In genomic region chr16:88605186-88606145, GRCh38 we compare ENCODE assay signal across 16 cellular contexts. TPM values are rescaled to one million over a fixed set of nuclear protein-coding genes. Genes with fewer than 3 reads are reported as not detected.
DNase-seq lines count a peak whose midpoint lies in the region; ATAC-seq, FAIRE-seq and TF ChIP-seq lines count a peak whose summit lies in the region.
"Had no signal": no experiment of that assay in that cellular context is flagged by ENCODE, and none has a peak within 500 bp of the region (broad histone marks: within the 10 kb centered on the region; RNA-seq: fewer than 3 reads in every experiment).

No MANE protein-coding gene starts in this region.

- CTCF ChIA-PET in HepG2 (lab: Yijun Ruan, JAX; ENCODE audit: low intra/inter-chr PET ratio, low total read pairs) (no interaction called here), GM12878 (lab: Yijun Ruan, JAX) (no interaction called here)

- H3K23ac ChIP-seq in neuronal stem cell (ENCODE audit: low read depth, low read length, poor library complexity): peak overlapping the region; percentile 65

- no peaks in the 10 kb centered on the region for H3K27me3 ChIP-seq in HepG2 (ENCODE audit: control insufficient read depth in 1 of 2, insufficient read depth in 2 of 2, low read length in 2 of 2)
- no peaks in the 10 kb centered on the region for H3K27me3 ChIP-seq in right lobe of liver
- no peaks in the 10 kb centered on the region for H3K27me3 ChIP-seq in GM12878 (replicated peaks in 1 of 2; ENCODE audit: control insufficient read depth in 2 of 2, insufficient read depth in 2 of 2, low read length in 1 of 2)
- peaks cover 0 to 1% (median 0%) of the 10 kb centered on the region in 3 experiments for H3K27me3 ChIP-seq in neuronal stem cell (ENCODE audit: control insufficient read depth in 3 of 3, insufficient read depth in 3 of 3, low read depth in 1 of 3, low read length in 3 of 3)
- H3K27me3 ChIP-seq: BE2C had no signal

- WGBS in HepG2 (ENCODE audit: low lambda C conversion rate): 95% methylated on average over 19 of the region's 20 CpGs
- WGBS in right lobe of liver (ENCODE audit: insufficient coverage, low coverage, low lambda C conversion rate, missing lambda C conversion rate): 59% methylated on average over 11 of the region's 20 CpGs
- WGBS in GM12878 (ENCODE audit: insufficient coverage, insufficient replicate concordance, low lambda C conversion rate, missing lambda C conversion rate): 97% methylated on average over 20 of the region's 20 CpGs
- WGBS in neuronal stem cell (ENCODE audit: extremely low coverage in 2 of 2, insufficient read length in 2 of 2, insufficient replicate concordance in 1 of 2), 2 donors: no CpG with 5 or more reads among the region's 20 CpGs

- H2BK12ac ChIP-seq in neuronal stem cell (ENCODE audit: low read length): no peak overlapping the region

- no TSS peak for BruUV-seq in HepG2 (replicated peaks; lab: Mats Ljungman, UMichigan)
- no TSS peak for BruUV-seq in GM12878 (replicated peaks; lab: Mats Ljungman, UMichigan)

- no peak for FAIRE-seq in HepG2 (lab: Jason Lieb, UNC)
- no peak for FAIRE-seq in GM12878 (lab: Jason Lieb, UNC)
- FAIRE-seq: A549 had no signal

- H2BK5ac ChIP-seq in neuronal stem cell (ENCODE audit: low read length): no peak overlapping the region

- TF ChIP-seq CTCF in HepG2 (CRISPR knock-in tag; IDR thresholded peaks at IDR 0.05) (no peak), right lobe of liver (IDR thresholded peaks at IDR 0.05) (no peak), GM12878 (IDR thresholded peaks at IDR 0.05 in 2 of 3, conservative IDR thresholded peaks at IDR 0.05 in 1 of 3; ENCODE audit: control insufficient read depth in 2 of 3, extremely low read depth in 1 of 3, insufficient read depth in 1 of 3, low read depth in 3 of 3, low read length in 3 of 3) (no peak)

- DNase-seq in HepG2 (ENCODE audit: low spot score) (no peak), right lobe of liver (no peak), GM12878 (ENCODE audit: low read depth, low spot score) (no peak), neuronal stem cell (ENCODE audit: low spot score) (no peak), NAMALWA (ENCODE audit: low spot score) (no peak), NCI-H1092 treated with DMSO at 0.1 percent for 48 hours (lab: John Stamatoyannopoulos, UW) (no peak)
- DNase-seq: BE2C; Caco-2; CD8-positive, alpha-beta memory T cell; DND-41; GDM1; GOT3 had no signal

- no peak overlapping the region for H4K8ac ChIP-seq in neuronal stem cell (ENCODE audit: low read depth, low read length)

- H2BK15ac ChIP-seq in neuronal stem cell (ENCODE audit: low read length): no peak overlapping the region

- SMC1A ChIA-PET in GM12878 (lab: Charles Lee; ENCODE audit: uncharacterized antibody, unreplicated experiment): no interaction called here

- H3K9ac ChIP-seq in HepG2 (ENCODE audit: insufficient read depth, low read depth, low read length): no peak overlapping the region
- H3K9ac ChIP-seq in GM12878 (ENCODE audit: control insufficient read depth, insufficient read depth, low read length): no peak overlapping the region
- no peak overlapping the region for H3K9ac ChIP-seq in neuronal stem cell (ENCODE audit: low read depth, low read length, poor library complexity)

- H3K4me3 ChIP-seq in HepG2 (replicated peaks in 1 of 3; ENCODE audit: insufficient read depth in 1 of 3, low read depth in 2 of 3, low read length in 3 of 3): no peak overlapping the region
- H3K4me3 ChIP-seq in right lobe of liver: no peak overlapping the region
- no peak overlapping the region for H3K4me3 ChIP-seq in GM12878
- H3K4me3 ChIP-seq in neuronal stem cell (ENCODE audit: low read length in 2 of 2): no peak overlapping the region
- H3K4me3 ChIP-seq: A549, HAP-1 had no signal

- in situ Hi-C loops in HepG2 (cut with HindIII; ENCODE audit: extremely low pct_ligation_motif_present, low pct_unique_long_range_greater_than_20kb): no loop called here
- in situ Hi-C loops in GM12878 (cut with MboI): no loop called here

- POLR2A ChIA-PET in HepG2 (lab: Yijun Ruan, JAX) (no interaction called here), GM12878 (lab: Charles Lee) (no interaction called here)

- H3K4ac ChIP-seq in neuronal stem cell (ENCODE audit: low read length): no peak overlapping the region

- no peaks in the 10 kb centered on the region for H3K79me2 ChIP-seq in HepG2 (ENCODE audit: insufficient read depth, low read length)
- no peaks in the 10 kb centered on the region for H3K79me2 ChIP-seq in GM12878 (ENCODE audit: control insufficient read depth, insufficient read depth, low read length)

- H3K4me2 ChIP-seq in HepG2 (ENCODE audit: low read depth, low read length): no peak overlapping the region
- no peak overlapping the region for H3K4me2 ChIP-seq in GM12878 (ENCODE audit: control insufficient read depth, insufficient read depth)
- H3K4me2 ChIP-seq in neuronal stem cell (ENCODE audit: insufficient read depth, low read length, poor library complexity, severe bottlenecking): no peak overlapping the region
- H3K4me2 ChIP-seq: A549 had no signal

- H3K27ac ChIP-seq in HepG2 (ENCODE audit: extremely low read length, insufficient read depth, low read length) (no peak overlapping the region), right lobe of liver (no peak overlapping the region), GM12878 (ENCODE audit: control insufficient read depth, insufficient read depth) (no peak overlapping the region), neuronal stem cell (replicated peaks; ENCODE audit: low read length) (no peak overlapping the region)
- H3K27ac ChIP-seq: A549 had no signal

- no peak overlapping the region for H2AK5ac ChIP-seq in neuronal stem cell (ENCODE audit: low read depth, low read length)

- H3K36me3 ChIP-seq in HepG2 (replicated peaks in 1 of 2; ENCODE audit: control insufficient read depth in 1 of 2, insufficient read depth in 2 of 2, low read length in 2 of 2): peaks cover 38 to 78% of the 10 kb centered on the region in 2 experiments
- peaks cover 0 to 16% (median 9%) of the 10 kb centered on the region in 4 donors for H3K36me3 ChIP-seq in right lobe of liver
- H3K36me3 ChIP-seq in GM12878 (ENCODE audit: control insufficient read depth in 2 of 2, insufficient read depth in 2 of 2, low read length in 1 of 2): peaks cover 28 to 38% of the 10 kb centered on the region in 2 experiments
- H3K36me3 ChIP-seq in neuronal stem cell (replicated peaks in 1 of 2; ENCODE audit: control insufficient read depth in 2 of 2, insufficient read depth in 2 of 2, low read length in 2 of 2): peaks cover 49 to 92% of the 10 kb centered on the region in 2 donors

- H4K20me1 ChIP-seq in HepG2 (ENCODE audit: insufficient read depth, low read length) (no peaks in the 10 kb centered on the region; the same call in 1 of the 2 replicates), GM12878 (ENCODE audit: control insufficient read depth, insufficient read depth) (no peaks in the 10 kb centered on the region)

- H3K18ac ChIP-seq in neuronal stem cell (ENCODE audit: low read length): no peak overlapping the region

- RAD21 ChIA-PET in GM12878 (lab: Charles Lee; ENCODE audit: unreplicated experiment): no interaction called here

- TF ChIP-seq RAD21 in HepG2 (CRISPR knock-in tag; IDR thresholded peaks at IDR 0.05) (no peak), GM12878 (IDR thresholded peaks at IDR 0.05; ENCODE audit: insufficient read depth, low read depth, low read length) (no peak)

- H3K9me3 ChIP-seq in HepG2 (ENCODE audit: low read length) (no peaks in the 10 kb centered on the region), right lobe of liver (no peaks in the 10 kb centered on the region), GM12878 (replicated peaks; ENCODE audit: control insufficient read depth, insufficient read depth, low read length) (no peaks in the 10 kb centered on the region), neuronal stem cell (replicated peaks in 1 of 2; ENCODE audit: control insufficient read depth in 2 of 2, insufficient read depth in 1 of 2, low read depth in 1 of 2, low read length in 2 of 2) (peaks cover 0 to 5% of the 10 kb centered on the region in 2 donors)
- H3K9me3 ChIP-seq: A549, BE2C, Caco-2, HAP-1 had no signal

- peaks cover 4% of the 10 kb centered on the region for H3K79me1 ChIP-seq in neuronal stem cell (ENCODE audit: low read depth, low read length)

- intact Hi-C loops in HepG2 (cut with micrococcal nuclease; ENCODE audit: unreplicated experiment): no loop called here
- intact Hi-C loops in right lobe of liver (cut with DNase I): no loop called here
- intact Hi-C loops in GM12878 (cut with micrococcal nuclease; ENCODE audit: unreplicated experiment): no loop called here

- TF ChIP-seq EP300 in HepG2 (IDR thresholded peaks at IDR 0.05; ENCODE audit: low read depth in 2 of 2, low read length in 2 of 2) (no peak), HepG2 (CRISPR knock-in tag; IDR thresholded peaks at IDR 0.05; ENCODE audit: borderline replicate concordance) (no peak), GM12878 (IDR thresholded peaks at IDR 0.05; ENCODE audit: borderline replicate concordance in 1 of 2, control insufficient read depth in 1 of 2, low read depth in 2 of 2, low read length in 2 of 2) (no peak)

- H3K4me1 ChIP-seq in HepG2 (ENCODE audit: insufficient read depth, low read length) (peaks cover 11% of the 10 kb centered on the region), right lobe of liver (peaks cover 0 to 20% (median 10%) of the 10 kb centered on the region in 4 donors), GM12878 (ENCODE audit: control insufficient read depth, insufficient read depth, low read length) (peaks cover 7% of the 10 kb centered on the region), neuronal stem cell (ENCODE audit: control insufficient read depth in 2 of 2, insufficient read depth in 1 of 2, low read depth in 1 of 2, low read length in 2 of 2) (no peaks in the 10 kb centered on the region)
- H3K4me1 ChIP-seq: A549, BE2C, Caco-2, HAP-1 had no signal

- H2BK120ac ChIP-seq in neuronal stem cell (ENCODE audit: low read depth, low read length): no peak overlapping the region

- ATAC-seq in HepG2 (no peak), right lobe of liver (no peak), GM12878 (no peak)
- ATAC-seq: A549 had no signal

- no peak for TF ChIP-seq POLR2A in HepG2 (IDR thresholded peaks at IDR 0.05; ENCODE audit: insufficient read depth in 1 of 2, low read depth in 2 of 2, low read length in 2 of 2)
- TF ChIP-seq POLR2A in right lobe of liver (IDR thresholded peaks at IDR 0.05): no peak
- 0 out of 2 replicates have a peak, but pooled peaks have one; percentile 33 for TF ChIP-seq POLR2A in GM12878 (IDR thresholded peaks at IDR 0.05; ENCODE audit: low read depth, low read length)

- H3K14ac ChIP-seq in neuronal stem cell (ENCODE audit: low read length): no peak overlapping the region

- H4K91ac ChIP-seq in neuronal stem cell (ENCODE audit: low read depth, low read length, poor library complexity): no peak overlapping the region

- H2AFZ ChIP-seq in HepG2 (ENCODE audit: low read length): no peak overlapping the region
- H2AFZ ChIP-seq in GM12878 (ENCODE audit: control insufficient read depth, low read depth, low read length): no peak overlapping the region
- H2AFZ ChIP-seq in neuronal stem cell (ENCODE audit: low read length): no peak overlapping the region

RNA-seq across cellular contexts. Expression of gene IL17C, which starts 32.9 kb away (rescaled TPM):
- total RNA-seq in HepG2 (2016; rRNA removed; fragmentation: Illumina TruSeq; extraction: Trizol): not detected in 2 replicates
- not detected in 2 replicates for total RNA-seq in HepG2 (2016; cell fraction: cytosol; rRNA removed; fragmentation: Illumina TruSeq; extraction: Trizol; ENCODE audit: low read depth)
- not detected in 2 replicates for total RNA-seq in HepG2 (2016; cell fraction: insoluble cytoplasmic fraction; rRNA removed; fragmentation: Illumina TruSeq; extraction: Trizol)
- total RNA-seq in HepG2 (2016; cell fraction: membrane; rRNA removed; fragmentation: Illumina TruSeq; extraction: Trizol): not detected in 2 replicates
- total RNA-seq in HepG2 (2016; cell fraction: nucleus; rRNA removed; fragmentation: Illumina TruSeq; extraction: Trizol): not detected in 2 replicates
- polyA plus RNA-seq in HepG2 (2011; rRNA removed): not detected in 2 replicates
- polyA plus RNA-seq in HepG2 (2011; cell fraction: cytosol; rRNA removed): not detected in 2 replicates
- not detected in 2 replicates for polyA plus RNA-seq in HepG2 (2011; cell fraction: nucleus; rRNA removed)
- polyA plus RNA-seq in HepG2 (2012): not detected in 2 replicates
- not detected in 2 replicates for polyA plus RNA-seq in HepG2 (2016; cell fraction: cytosol; fragmentation: Illumina TruSeq; extraction: Trizol; ENCODE audit: low read depth)
- polyA plus RNA-seq in HepG2 (2016; cell fraction: insoluble cytoplasmic fraction; fragmentation: Illumina TruSeq; extraction: Trizol; ENCODE audit: low read depth): not detected in 2 replicates
- not detected in 2 replicates for polyA plus RNA-seq in HepG2 (2016; cell fraction: membrane; fragmentation: Illumina TruSeq; extraction: Trizol; ENCODE audit: low read depth)
- not detected in 2 replicates for polyA plus RNA-seq in HepG2 (2016; cell fraction: nucleus; fragmentation: Illumina TruSeq; extraction: Trizol; ENCODE audit: insufficient read depth, low read depth)
- polyA minus RNA-seq in HepG2 (2011; rRNA and poly(A)+ RNA removed; ENCODE audit: low replicate concordance): not detected in 2 replicates
- polyA minus RNA-seq in HepG2 (2011; cell fraction: cytosol; rRNA and poly(A)+ RNA removed): not detected in 2 replicates
- not detected in 2 replicates for polyA minus RNA-seq in HepG2 (2011; cell fraction: nucleus; rRNA and poly(A)+ RNA removed)
- not detected for total RNA-seq in right lobe of liver
- not detected in 2 replicates for total RNA-seq in GM12878 (2013; cell fraction: nucleolus; rRNA removed)
- total RNA-seq in GM12878 (2014; rRNA removed): not detected in 2 replicates
- not detected in 2 replicates for total RNA-seq in GM12878 (2014; rRNA removed; fragmentation: Illumina TruSeq; extraction: Trizol)
- total RNA-seq in GM12878 (2021): not detected in 2 replicates
- not detected for polyA plus RNA-seq in GM12878 (2011; ENCODE audit: low read depth)
- polyA plus RNA-seq in GM12878 (2011; rRNA removed): not detected in 2 replicates
- 0.08 and 0.10 TPM in 2 replicates for polyA plus RNA-seq in GM12878 (2011; cell fraction: cytosol; rRNA removed)
- 0.31 and 0.55 TPM in 2 replicates for polyA plus RNA-seq in GM12878 (2011; cell fraction: nucleus; rRNA removed)
- 0.26 and 0.32 TPM in 2 replicates for polyA plus RNA-seq in GM12878 (2012)
- not detected in 2 replicates for polyA plus RNA-seq in GM12878 (2014; fragmentation: Illumina TruSeq; extraction: Trizol)
- not detected for polyA plus RNA-seq in GM12878 (2014; fragmentation: Nextera tagmentation; extraction: Ambion mirVana)
- 0.33 TPM in 1 of 2 replicates, not detected in the other for polyA plus RNA-seq in GM12878 (2014; rRNA removed)
- not detected for polyA plus RNA-seq in GM12878 (2016; fragmentation: Nextera tagmentation; extraction: Ambion mirVana)
- not detected in 2 replicates for polyA minus RNA-seq in GM12878 (2011; rRNA and poly(A)+ RNA removed)
- not detected in 2 replicates for polyA minus RNA-seq in GM12878 (2011; cell fraction: cytosol; rRNA and poly(A)+ RNA removed)
- not detected in 2 replicates for polyA minus RNA-seq in GM12878 (2011; cell fraction: nucleus; rRNA and poly(A)+ RNA removed)
- polyA plus RNA-seq in neuronal stem cell (2013, experiment 1 of 2): 0.06 TPM
- polyA plus RNA-seq in neuronal stem cell (2013, experiment 2 of 2): 0.08 TPM
- total RNA-seq: Caco-2, HT1080 had no signal
- polyA plus RNA-seq: A549; AG04450; CD8-positive, alpha-beta memory T cell had no signal

RNA-seq across cellular contexts. Expression of gene ZC3H18, which starts 35.3 kb away (rescaled TPM):
- total RNA-seq in HepG2 (2016; rRNA removed; fragmentation: Illumina TruSeq; extraction: Trizol): 19.7 and 27.4 TPM in 2 replicates
- total RNA-seq in HepG2 (2016; cell fraction: cytosol; rRNA removed; fragmentation: Illumina TruSeq; extraction: Trizol; ENCODE audit: low read depth): 19.4 and 24.7 TPM in 2 replicates
- total RNA-seq in HepG2 (2016; cell fraction: insoluble cytoplasmic fraction; rRNA removed; fragmentation: Illumina TruSeq; extraction: Trizol): 14.3 and 27.1 TPM in 2 replicates
- total RNA-seq in HepG2 (2016; cell fraction: membrane; rRNA removed; fragmentation: Illumina TruSeq; extraction: Trizol): 13.2 and 13.7 TPM in 2 replicates
- total RNA-seq in HepG2 (2016; cell fraction: nucleus; rRNA removed; fragmentation: Illumina TruSeq; extraction: Trizol): 23.0 and 25.0 TPM in 2 replicates
- 11.2 and 12.7 TPM in 2 replicates for polyA plus RNA-seq in HepG2 (2011; rRNA removed)
- polyA plus RNA-seq in HepG2 (2011; cell fraction: cytosol; rRNA removed): 5.1 and 6.6 TPM in 2 replicates
- polyA plus RNA-seq in HepG2 (2011; cell fraction: nucleus; rRNA removed): 52.8 and 62.1 TPM in 2 replicates
- 25.6 and 26.4 TPM in 2 replicates for polyA plus RNA-seq in HepG2 (2012)
- 2.5 and 2.8 TPM in 2 replicates for polyA plus RNA-seq in HepG2 (2016; cell fraction: cytosol; fragmentation: Illumina TruSeq; extraction: Trizol; ENCODE audit: low read depth)
- polyA plus RNA-seq in HepG2 (2016; cell fraction: insoluble cytoplasmic fraction; fragmentation: Illumina TruSeq; extraction: Trizol; ENCODE audit: low read depth): 25.5 and 39.1 TPM in 2 replicates
- 6.0 and 7.1 TPM in 2 replicates for polyA plus RNA-seq in HepG2 (2016; cell fraction: membrane; fragmentation: Illumina TruSeq; extraction: Trizol; ENCODE audit: low read depth)
- polyA plus RNA-seq in HepG2 (2016; cell fraction: nucleus; fragmentation: Illumina TruSeq; extraction: Trizol; ENCODE audit: insufficient read depth, low read depth): 81.5 and 103 TPM in 2 replicates
- 8.7 and 11.6 TPM in 2 replicates for polyA minus RNA-seq in HepG2 (2011; rRNA and poly(A)+ RNA removed; ENCODE audit: low replicate concordance)
- polyA minus RNA-seq in HepG2 (2011; cell fraction: cytosol; rRNA and poly(A)+ RNA removed): 9.7 and 11.0 TPM in 2 replicates
- 21.3 and 25.5 TPM in 2 replicates for polyA minus RNA-seq in HepG2 (2011; cell fraction: nucleus; rRNA and poly(A)+ RNA removed)
- total RNA-seq in right lobe of liver: 10 to 100 TPM in 5 of 6 experiments, 1 to 10 TPM in 1; 8.7 to 22.8 (median 16.4) TPM
- 32.5 and 33.9 TPM in 2 replicates for total RNA-seq in GM12878 (2013; cell fraction: nucleolus; rRNA removed)
- total RNA-seq in GM12878 (2014; rRNA removed): 8.6 and 12.5 TPM in 2 replicates
- 14.9 and 15.9 TPM in 2 replicates for total RNA-seq in GM12878 (2014; rRNA removed; fragmentation: Illumina TruSeq; extraction: Trizol)
- 50.4 and 58.3 TPM in 2 replicates for total RNA-seq in GM12878 (2021)
- polyA plus RNA-seq in GM12878 (2011; ENCODE audit: low read depth): 11.2 TPM
- 5.5 and 8.5 TPM in 2 replicates for polyA plus RNA-seq in GM12878 (2011; rRNA removed)
- 10.5 and 12.9 TPM in 2 replicates for polyA plus RNA-seq in GM12878 (2011; cell fraction: cytosol; rRNA removed)
- 33.8 and 48.9 TPM in 2 replicates for polyA plus RNA-seq in GM12878 (2011; cell fraction: nucleus; rRNA removed)
- polyA plus RNA-seq in GM12878 (2012): 24.7 and 25.2 TPM in 2 replicates
- polyA plus RNA-seq in GM12878 (2014; fragmentation: Illumina TruSeq; extraction: Trizol): 14.7 and 29.0 TPM in 2 replicates
- polyA plus RNA-seq in GM12878 (2014; fragmentation: Nextera tagmentation; extraction: Ambion mirVana): 1 to 10 TPM; 1.0 to 3.2 TPM
- polyA plus RNA-seq in GM12878 (2014; rRNA removed): 29.1 and 37.5 TPM in 2 replicates
- polyA plus RNA-seq in GM12878 (2016; fragmentation: Nextera tagmentation; extraction: Ambion mirVana): 10 to 100 TPM; 54.1 to 57.0 TPM
- 4.7 and 7.5 TPM in 2 replicates for polyA minus RNA-seq in GM12878 (2011; rRNA and poly(A)+ RNA removed)
- polyA minus RNA-seq in GM12878 (2011; cell fraction: cytosol; rRNA and poly(A)+ RNA removed): 7.5 and 8.8 TPM in 2 replicates
- 8.5 and 16.6 TPM in 2 replicates for polyA minus RNA-seq in GM12878 (2011; cell fraction: nucleus; rRNA and poly(A)+ RNA removed)
- 48.7 TPM for polyA plus RNA-seq in neuronal stem cell (2013, experiment 1 of 2)
- polyA plus RNA-seq in neuronal stem cell (2013, experiment 2 of 2): 49.9 TPM

RNA-seq across cellular contexts. Expression of gene CYBA, which starts 45.4 kb away (rescaled TPM):
- total RNA-seq in HepG2 (2016; rRNA removed; fragmentation: Illumina TruSeq; extraction: Trizol) (84.2 and 250 TPM in 2 replicates), right lobe of liver (10 to 100 TPM; 22.8 to 70.0 (median 41.3) TPM), GM12878 (2014; rRNA removed) (531 and 598 TPM in 2 replicates), GM12878 (2014; rRNA removed; fragmentation: Illumina TruSeq; extraction: Trizol) (114 and 132 TPM in 2 replicates), GM12878 (2021) (373 and 384 TPM in 2 replicates)
- 92.1 and 114 TPM in 2 replicates for total RNA-seq in HepG2 (2016; cell fraction: cytosol; rRNA removed; fragmentation: Illumina TruSeq; extraction: Trizol; ENCODE audit: low read depth)
- 90.4 and 246 TPM in 2 replicates for total RNA-seq in HepG2 (2016; cell fraction: insoluble cytoplasmic fraction; rRNA removed; fragmentation: Illumina TruSeq; extraction: Trizol)
- total RNA-seq in HepG2 (2016; cell fraction: membrane; rRNA removed; fragmentation: Illumina TruSeq; extraction: Trizol): 55.3 and 74.3 TPM in 2 replicates
- total RNA-seq in HepG2 (2016; cell fraction: nucleus; rRNA removed; fragmentation: Illumina TruSeq; extraction: Trizol): 170 and 197 TPM in 2 replicates
- polyA plus RNA-seq in HepG2 (2011; rRNA removed) (196 and 258 TPM in 2 replicates), GM12878 (2011; rRNA removed) (29.3 and 78.7 TPM in 2 replicates), GM12878 (2014; fragmentation: Illumina TruSeq; extraction: Trizol) (7.9 and 53.2 TPM in 2 replicates), GM12878 (2014; fragmentation: Nextera tagmentation; extraction: Ambion mirVana) (under 1 TPM; 0.55 to 0.66 TPM), GM12878 (2014; rRNA removed) (551 and 668 TPM in 2 replicates), GM12878 (2016; fragmentation: Nextera tagmentation; extraction: Ambion mirVana) (100 to 1,000 TPM; 462 to 477 TPM)
- polyA plus RNA-seq in HepG2 (2011; cell fraction: cytosol; rRNA removed): 338 and 484 TPM in 2 replicates
- polyA plus RNA-seq in HepG2 (2011; cell fraction: nucleus; rRNA removed): 620 and 660 TPM in 2 replicates
- 207 and 213 TPM in 2 replicates for polyA plus RNA-seq in HepG2 (2012)
- polyA plus RNA-seq in HepG2 (2016; cell fraction: cytosol; fragmentation: Illumina TruSeq; extraction: Trizol; ENCODE audit: low read depth): 111 and 128 TPM in 2 replicates
- 97.6 and 108 TPM in 2 replicates for polyA plus RNA-seq in HepG2 (2016; cell fraction: insoluble cytoplasmic fraction; fragmentation: Illumina TruSeq; extraction: Trizol; ENCODE audit: low read depth)
- polyA plus RNA-seq in HepG2 (2016; cell fraction: membrane; fragmentation: Illumina TruSeq; extraction: Trizol; ENCODE audit: low read depth): 58.9 and 66.6 TPM in 2 replicates
- 462 and 471 TPM in 2 replicates for polyA plus RNA-seq in HepG2 (2016; cell fraction: nucleus; fragmentation: Illumina TruSeq; extraction: Trizol; ENCODE audit: insufficient read depth, low read depth)
- 170 and 432 TPM in 2 replicates for polyA minus RNA-seq in HepG2 (2011; rRNA and poly(A)+ RNA removed; ENCODE audit: low replicate concordance)
- polyA minus RNA-seq in HepG2 (2011; cell fraction: cytosol; rRNA and poly(A)+ RNA removed): 173 and 183 TPM in 2 replicates
- polyA minus RNA-seq in HepG2 (2011; cell fraction: nucleus; rRNA and poly(A)+ RNA removed): 79.1 and 82.6 TPM in 2 replicates
- total RNA-seq in GM12878 (2013; cell fraction: nucleolus; rRNA removed): 178 and 189 TPM in 2 replicates
- 92.9 TPM for polyA plus RNA-seq in GM12878 (2011; ENCODE audit: low read depth)
- 257 and 379 TPM in 2 replicates for polyA plus RNA-seq in GM12878 (2011; cell fraction: cytosol; rRNA removed)
- polyA plus RNA-seq in GM12878 (2011; cell fraction: nucleus; rRNA removed): 417 and 477 TPM in 2 replicates
- polyA plus RNA-seq in GM12878 (2012): 413 and 478 TPM in 2 replicates
- polyA minus RNA-seq in GM12878 (2011; rRNA and poly(A)+ RNA removed): 55.5 and 207 TPM in 2 replicates
- polyA minus RNA-seq in GM12878 (2011; cell fraction: cytosol; rRNA and poly(A)+ RNA removed): 88.6 and 114 TPM in 2 replicates
- 55.1 and 94.4 TPM in 2 replicates for polyA minus RNA-seq in GM12878 (2011; cell fraction: nucleus; rRNA and poly(A)+ RNA removed)
- polyA plus RNA-seq in neuronal stem cell (2013, experiment 1 of 2): 74.4 TPM
- 71.9 TPM for polyA plus RNA-seq in neuronal stem cell (2013, experiment 2 of 2)

RNA-seq across cellular contexts. Expression of gene MVD, which starts 57.4 kb away (rescaled TPM):
- 128 and 187 TPM in 2 replicates for total RNA-seq in HepG2 (2016; rRNA removed; fragmentation: Illumina TruSeq; extraction: Trizol)
- 86.8 and 92.1 TPM in 2 replicates for total RNA-seq in HepG2 (2016; cell fraction: cytosol; rRNA removed; fragmentation: Illumina TruSeq; extraction: Trizol; ENCODE audit: low read depth)
- total RNA-seq in HepG2 (2016; cell fraction: insoluble cytoplasmic fraction; rRNA removed; fragmentation: Illumina TruSeq; extraction: Trizol): 110 and 194 TPM in 2 replicates
- total RNA-seq in HepG2 (2016; cell fraction: membrane; rRNA removed; fragmentation: Illumina TruSeq; extraction: Trizol): 93.3 and 93.5 TPM in 2 replicates
- 150 and 173 TPM in 2 replicates for total RNA-seq in HepG2 (2016; cell fraction: nucleus; rRNA removed; fragmentation: Illumina TruSeq; extraction: Trizol)
- polyA plus RNA-seq in HepG2 (2011; rRNA removed): 28.1 and 68.9 TPM in 2 replicates
- 33.1 and 34.9 TPM in 2 replicates for polyA plus RNA-seq in HepG2 (2011; cell fraction: cytosol; rRNA removed)
- 340 and 407 TPM in 2 replicates for polyA plus RNA-seq in HepG2 (2011; cell fraction: nucleus; rRNA removed)
- polyA plus RNA-seq in HepG2 (2012): 81.3 and 104 TPM in 2 replicates
- polyA plus RNA-seq in HepG2 (2016; cell fraction: cytosol; fragmentation: Illumina TruSeq; extraction: Trizol; ENCODE audit: low read depth): 49.5 and 55.8 TPM in 2 replicates
- polyA plus RNA-seq in HepG2 (2016; cell fraction: insoluble cytoplasmic fraction; fragmentation: Illumina TruSeq; extraction: Trizol; ENCODE audit: low read depth): 117 and 128 TPM in 2 replicates
- 64.4 TPM in 2 replicates for polyA plus RNA-seq in HepG2 (2016; cell fraction: membrane; fragmentation: Illumina TruSeq; extraction: Trizol; ENCODE audit: low read depth)
- 435 and 459 TPM in 2 replicates for polyA plus RNA-seq in HepG2 (2016; cell fraction: nucleus; fragmentation: Illumina TruSeq; extraction: Trizol; ENCODE audit: insufficient read depth, low read depth)
- polyA minus RNA-seq in HepG2 (2011; rRNA and poly(A)+ RNA removed; ENCODE audit: low replicate concordance): 8.9 and 43.8 TPM in 2 replicates
- polyA minus RNA-seq in HepG2 (2011; cell fraction: cytosol; rRNA and poly(A)+ RNA removed): 24.2 and 37.5 TPM in 2 replicates
- polyA minus RNA-seq in HepG2 (2011; cell fraction: nucleus; rRNA and poly(A)+ RNA removed): 34.4 and 55.3 TPM in 2 replicates
- total RNA-seq in right lobe of liver: 10 to 100 TPM; 10.2 to 57.1 (median 15.2) TPM
- total RNA-seq in GM12878 (2013; cell fraction: nucleolus; rRNA removed): 81.8 and 88.4 TPM in 2 replicates
- total RNA-seq in GM12878 (2014; rRNA removed): 101 and 104 TPM in 2 replicates
- 45.0 and 50.0 TPM in 2 replicates for total RNA-seq in GM12878 (2014; rRNA removed; fragmentation: Illumina TruSeq; extraction: Trizol)
- total RNA-seq in GM12878 (2021): 132 and 147 TPM in 2 replicates
- 21.0 TPM for polyA plus RNA-seq in GM12878 (2011; ENCODE audit: low read depth)
- 15.5 and 41.4 TPM in 2 replicates for polyA plus RNA-seq in GM12878 (2011; rRNA removed)
- polyA plus RNA-seq in GM12878 (2011; cell fraction: cytosol; rRNA removed): 53.9 and 79.5 TPM in 2 replicates
- polyA plus RNA-seq in GM12878 (2011; cell fraction: nucleus; rRNA removed): 293 and 318 TPM in 2 replicates
- polyA plus RNA-seq in GM12878 (2012): 91.8 and 107 TPM in 2 replicates
- polyA plus RNA-seq in GM12878 (2014; fragmentation: Illumina TruSeq; extraction: Trizol): 8.4 and 28.9 TPM in 2 replicates
- 1 to 10 TPM; 5.0 to 6.8 TPM for polyA plus RNA-seq in GM12878 (2014; fragmentation: Nextera tagmentation; extraction: Ambion mirVana)
- 80.1 and 95.9 TPM in 2 replicates for polyA plus RNA-seq in GM12878 (2014; rRNA removed)
- 10 to 100 TPM; 80.5 to 85.4 TPM for polyA plus RNA-seq in GM12878 (2016; fragmentation: Nextera tagmentation; extraction: Ambion mirVana)
- 18.5 and 44.7 TPM in 2 replicates for polyA minus RNA-seq in GM12878 (2011; rRNA and poly(A)+ RNA removed)
- polyA minus RNA-seq in GM12878 (2011; cell fraction: cytosol; rRNA and poly(A)+ RNA removed): 25.0 and 33.1 TPM in 2 replicates
- polyA minus RNA-seq in GM12878 (2011; cell fraction: nucleus; rRNA and poly(A)+ RNA removed): 39.9 and 52.2 TPM in 2 replicates
- 50.0 TPM for polyA plus RNA-seq in neuronal stem cell (2013, experiment 1 of 2)
- polyA plus RNA-seq in neuronal stem cell (2013, experiment 2 of 2): 51.3 TPM

Comparison
In these comparisons a context has a peak if more than half of its experiments do, and no peak if none do; other contexts are left out.
1. Of the 75 proteins assayed by ChIP-seq in both HepG2 and GM12878: peak only in HepG2: CEBPB; only in GM12878: POLR2A and POLR2AphosphoS5; in both: none; in neither: 72.